In genomic region chr19:46350758-46351159, GRCh38 we compare ENCODE assay signal across 1 cellular context.
A peak's percentile ranks its signal among the peaks of the same experiment; 100 is the strongest.
TF ChIP-seq lines count a peak whose summit lies in the region.

No MANE protein-coding gene starts in this region.

TF ChIP-seq in GM12878, 131 proteins besides CTCF, POLR2A, EP300 and RAD21 (continued from another document):
- peak; percentile 99 for TF ChIP-seq ZNF687 (IDR thresholded peaks at IDR 0.05)
TF ChIP-seq in GM12878: peak in this region for 22.
